ENCODE assay signal across 21 cellular contexts in the genomic region with DNA sequence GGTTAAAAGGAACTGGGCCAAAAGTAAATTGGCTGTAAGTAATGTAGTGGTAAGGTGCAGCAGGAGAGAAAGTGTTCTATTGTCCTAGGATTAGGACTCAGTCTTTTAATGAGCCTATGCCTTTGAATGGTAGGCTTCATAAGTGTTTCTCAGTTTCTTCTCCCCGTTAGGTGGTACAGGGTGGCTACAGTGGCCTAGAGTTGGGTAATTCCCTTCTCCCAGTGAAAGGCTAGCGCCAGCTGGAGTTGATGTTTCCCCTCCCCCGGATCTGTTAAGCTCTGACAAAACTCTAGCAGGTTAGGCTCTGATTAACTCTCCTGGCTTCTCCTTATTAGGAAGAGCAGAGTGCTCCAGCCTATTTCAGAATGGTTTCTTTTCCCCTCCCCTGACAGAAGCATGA.
"Had no signal": no experiment of that assay in that cellular context is flagged by ENCODE, and none has a peak within 500 bp of the region (broad histone marks: within the 10 kb centered on the region; RNA-seq: fewer than 3 reads in every experiment).

No MANE protein-coding gene starts in this region.

- H3K4me1 Mint-ChIP-seq: memory B cell had no signal

- H3K27ac ChIP-seq: esophagus squamous epithelium, gastrocnemius medialis, thyroid gland had no signal

- H3K27me3 Mint-ChIP-seq: activated T-cell treated with anti-CD3 and anti-CD28 coated beads, Interleukin-2, amount 50 U/mL, for 24 hours; activated T-helper 17 cell treated with anti-CD3 and anti-CD28 coated beads, Interleukin-2, amount 50 U/mL, for 72 hours; T-cell had no signal

- H3K4me3 Mint-ChIP-seq: activated T-cell treated with anti-CD3 and anti-CD28 coated beads, Interleukin-2, amount 50 U/mL, for 24 hours; activated T-helper 17 cell treated with anti-CD3 and anti-CD28 coated beads, Interleukin-2, amount 50 U/mL, for 72 hours; endodermal cell; memory B cell; T-cell; T-helper 2 cell treated with Interferon-gamma antibody and Interleukin-4, amounts not matched to agents 5 μg/mL and 100 μg/mL, for 36 hours had no signal

- H3K36me3 ChIP-seq: esophagus squamous epithelium, gastrocnemius medialis, thyroid gland had no signal

- ATAC-seq: activated naive CD4-positive, alpha-beta T cell treated with anti-CD3 and anti-CD28 coated beads, Interleukin-2, amount 50 U/mL, for 72 hours; activated T-helper 17 cell treated with anti-CD3 and anti-CD28 coated beads, Interleukin-2, amount 50 U/mL, for 72 hours; gastrocnemius medialis; left cardiac atrium; mucosa of descending colon; T-cell had no signal

- H3K4me3 ChIP-seq: esophagus squamous epithelium, gastrocnemius medialis, mucosa of descending colon, thyroid gland had no signal

- H3K4me1 ChIP-seq: esophagus squamous epithelium, gastrocnemius medialis, thyroid gland had no signal

- DNase-seq: activated CD8-positive, alpha-beta memory T cell treated with anti-CD3 and anti-CD28 coated beads for 24 hours; activated CD8-positive, alpha-beta memory T cell treated with anti-CD3 and anti-CD28 coated beads, Interleukin-2, amount 50 U/mL, for 4 hours; activated T-cell treated with anti-CD3 and anti-CD28 coated beads, Interleukin-2, amount 50 U/mL, for 24 hours; amniotic stem cell; cerebellar nuclear complex; cortex of kidney; endodermal cell; esophagus squamous epithelium; gastrocnemius medialis; hippocampal formation; left cardiac atrium; mucosa of descending colon; occipital lobe; stimulated activated CD4-positive, alpha-beta T cell treated with anti-CD3 and anti-CD28 coated beads, Interleukin-4, amount 100 ng/mL, for 1 hour; stimulated activated naive CD4-positive, alpha-beta T cell treated with Interleukin-2 at 50 U/mL for 16 hours; T-cell; thyroid gland had no signal

- H3K27ac Mint-ChIP-seq: activated naive CD4-positive, alpha-beta T cell treated with anti-CD3 and anti-CD28 coated beads, Interleukin-2, amount 50 U/mL, for 72 hours; activated T-cell treated with anti-CD3 and anti-CD28 coated beads, Interleukin-2, amount 50 U/mL, for 24 hours; activated T-helper 17 cell treated with anti-CD3 and anti-CD28 coated beads, Interleukin-2, amount 50 U/mL, for 72 hours; endodermal cell; memory B cell; T-helper 2 cell treated with Interferon-gamma antibody and Interleukin-4, amounts not matched to agents 5 μg/mL and 100 μg/mL, for 36 hours had no signal

- H3K27me3 ChIP-seq: esophagus squamous epithelium, gastrocnemius medialis, thyroid gland had no signal

- H3K9me3 ChIP-seq: esophagus squamous epithelium, gastrocnemius medialis, thyroid gland had no signal
